14 cellular contexts compared by ENCODE assay signal in the genomic region with DNA sequence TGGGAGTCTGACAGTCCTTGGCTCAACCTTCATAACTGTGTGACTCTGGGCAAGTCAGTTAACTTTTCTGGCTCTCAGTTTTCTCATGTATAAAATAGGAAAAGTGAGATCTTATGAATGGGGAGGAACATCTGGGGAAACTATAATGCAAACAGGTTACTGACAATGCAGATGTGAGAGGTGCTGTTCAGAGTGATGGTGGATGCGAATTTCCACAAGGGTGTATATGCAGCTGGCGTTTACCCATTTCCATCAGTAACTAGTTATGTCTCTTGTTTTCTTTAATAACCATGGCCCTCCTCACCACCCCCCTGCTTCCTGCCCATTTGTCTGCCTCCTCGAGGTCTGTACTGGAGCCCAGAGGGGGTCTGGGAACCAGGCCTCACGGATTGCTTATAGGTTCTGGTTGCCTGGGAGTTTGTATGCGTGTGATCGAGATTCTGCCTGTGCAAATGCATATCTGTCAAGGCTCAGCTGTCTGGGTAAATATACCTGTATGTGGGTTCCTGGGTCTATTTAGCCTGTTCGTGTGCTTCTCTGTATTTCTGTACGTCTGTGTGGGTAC. TPM values are rescaled to one million over a fixed set of nuclear protein-coding genes. Genes with fewer than 3 reads are reported as not detected.
DNase-seq lines count a peak whose midpoint lies in the region; ATAC-seq and TF ChIP-seq lines count a peak whose summit lies in the region.
"Had no signal": no experiment of that assay in that cellular context is flagged by ENCODE, and none has a peak within 500 bp of the region (broad histone marks: within the 10 kb centered on the region; RNA-seq: fewer than 3 reads in every experiment).

No MANE protein-coding gene starts in this region.

- no peak overlapping the region for H3K4me3 Mint-ChIP-seq in CD8-positive, alpha-beta memory T cell
- H3K4me3 Mint-ChIP-seq in stimulated activated naive B cell treated with anti-CD40 and anti-IgM and Interleukin-4, amounts not matched to agents 10 μg/mL and 1 μg/mL and 100 μg/mL, for 72 hours: no peak overlapping the region
- H3K4me3 Mint-ChIP-seq: activated naive CD8-positive, alpha-beta T cell; stimulated activated naive CD8-positive, alpha-beta T cell treated with anti-CD3 and anti-CD28 coated beads, Interleukin-15, amount 100 ng/mL, for 72 hours had no signal

- H3K4me1 Mint-ChIP-seq in CD8-positive, alpha-beta memory T cell: peaks cover 23 to 40% (median 25%) of the 10 kb centered on the region in 3 donors
- peaks cover 49 to 69% of the 10 kb centered on the region in 2 donors for H3K4me1 Mint-ChIP-seq in stimulated activated naive B cell treated with anti-CD40 and anti-IgM and Interleukin-4, amounts not matched to agents 10 μg/mL and 1 μg/mL and 100 μg/mL, for 72 hours

- no peak overlapping the region for H3K4me3 ChIP-seq in CD8-positive, alpha-beta memory T cell (ENCODE audit: low read length)
- peak overlapping the region; percentile 1; the same call in 1 of the 2 replicates for H3K4me3 ChIP-seq in SK-N-MC
- H3K4me3 ChIP-seq in esophagus (ENCODE audit: low read depth in 1 of 2, low read length in 2 of 2): no peak overlapping the region
- no peak overlapping the region for H3K4me3 ChIP-seq in sigmoid colon
- H3K4me3 ChIP-seq: lower lobe of right lung, PC-9 had no signal

- no peaks in the 10 kb centered on the region for H3K36me3 ChIP-seq in CD8-positive, alpha-beta memory T cell (ENCODE audit: insufficient read depth, low read length)
- no peaks in the 10 kb centered on the region for H3K36me3 ChIP-seq in SK-N-MC (ENCODE audit: insufficient read depth, low read length)
- H3K36me3 ChIP-seq in esophagus (ENCODE audit: control insufficient read depth in 2 of 2, insufficient read depth in 2 of 2, low read length in 1 of 2): peaks cover 0 to 20% of the 10 kb centered on the region in 2 donors
- peaks cover 0 to 12% (median 5%) of the 10 kb centered on the region in 4 donors for H3K36me3 ChIP-seq in sigmoid colon

- H3K36me3 Mint-ChIP-seq in CD8-positive, alpha-beta memory T cell: peaks cover 0 to 2% (median 0%) of the 10 kb centered on the region in 3 donors
- H3K36me3 Mint-ChIP-seq in stimulated activated naive B cell treated with anti-CD40 and anti-IgM and Interleukin-4, amounts not matched to agents 10 μg/mL and 1 μg/mL and 100 μg/mL, for 72 hours: peaks cover 0 to 1% of the 10 kb centered on the region in 2 donors
- H3K36me3 Mint-ChIP-seq: activated naive CD8-positive, alpha-beta T cell had no signal

- peaks cover 38% of the 10 kb centered on the region for H3K4me1 ChIP-seq in CD8-positive, alpha-beta memory T cell (ENCODE audit: insufficient read depth, low read length)
- peaks cover 20 to 64% of the 10 kb centered on the region in 2 donors for H3K4me1 ChIP-seq in esophagus (ENCODE audit: control insufficient read depth in 2 of 2, insufficient read depth in 2 of 2, low read length in 1 of 2)
- H3K4me1 ChIP-seq in sigmoid colon: peaks cover 0 to 93% (median 88%) of the 10 kb centered on the region in 4 donors

- WGBS in esophagus, 2 donors: 63 to 71% methylated on average over 8 of the region's 8 CpGs
- WGBS in sigmoid colon, 2 donors: 82 to 90% methylated on average over 8 of the region's 8 CpGs

- TF ChIP-seq CTCF in sigmoid colon (IDR thresholded peaks at IDR 0.05): no peak

- intact Hi-C loops in sigmoid colon (cut with DNase I): loop anchor here (5.0 kb wide), 2 partner anchors 103 to 157 kb away; no protein-coding TSS in a partner anchor

- no peak overlapping the region for H3K27ac ChIP-seq in CD8-positive, alpha-beta memory T cell (ENCODE audit: low read depth, low read length)
- H3K27ac ChIP-seq in SK-N-MC (peak overlapping the region; percentile 83), esophagus (ENCODE audit: low read depth in 2 of 2, low read length in 1 of 2) (peak overlapping the region; percentile 80 to 91), sigmoid colon (peak overlapping the region; percentile 96 to 98 (median 97))
- H3K27ac ChIP-seq: HL-60 had no signal

- H3K27ac Mint-ChIP-seq in CD8-positive, alpha-beta memory T cell: peak overlapping the region in 6 of 8 donors; percentile 30 to 78 (median 66)
- H3K27ac Mint-ChIP-seq in stimulated activated naive B cell treated with anti-CD40 and anti-IgM and Interleukin-4, amounts not matched to agents 10 μg/mL and 1 μg/mL and 100 μg/mL, for 72 hours: no peak overlapping the region
- H3K27ac Mint-ChIP-seq: activated naive CD8-positive, alpha-beta T cell had no signal

- CTCF ChIA-PET in CD8-positive, alpha-beta memory T cell (lab: Charles Lee): interaction anchor here (3.9 to 6.7 kb wide), 3 partner anchors 36 to 103 kb away, joined by 34 to 67 read pairs (median 36); a partner anchor contains a TSS

- no peak for TF ChIP-seq EP300 in sigmoid colon (IDR thresholded peaks at IDR 0.05)

- H3K27me3 ChIP-seq in CD8-positive, alpha-beta memory T cell (ENCODE audit: insufficient read depth, low read length, poor library complexity, severe bottlenecking): no peaks in the 10 kb centered on the region
- H3K27me3 ChIP-seq in esophagus (ENCODE audit: control insufficient read depth in 1 of 2, insufficient read depth in 2 of 2, low read length in 2 of 2): no peaks in the 10 kb centered on the region
- no peaks in the 10 kb centered on the region for H3K27me3 ChIP-seq in sigmoid colon

- POLR2A ChIA-PET in CD8-positive, alpha-beta memory T cell (lab: Charles Lee): interaction anchor here (0.5 kb wide), 1 partner anchor 45 kb away, joined by 3 read pairs; a partner anchor contains a TSS

- TF ChIP-seq POLR2A in sigmoid colon (IDR thresholded peaks at IDR 0.05): no peak

- no peaks in the 10 kb centered on the region for H3K9me3 Mint-ChIP-seq in CD8-positive, alpha-beta memory T cell
- H3K9me3 Mint-ChIP-seq in stimulated activated naive B cell treated with anti-CD40 and anti-IgM and Interleukin-4, amounts not matched to agents 10 μg/mL and 1 μg/mL and 100 μg/mL, for 72 hours: no peaks in the 10 kb centered on the region
- H3K9me3 Mint-ChIP-seq: stimulated activated naive CD8-positive, alpha-beta T cell treated with anti-CD3 and anti-CD28 coated beads, Interleukin-15, amount 100 ng/mL, for 72 hours had no signal

- no peak for DNase-seq in CD8-positive, alpha-beta memory T cell
- DNase-seq in SK-N-MC (ENCODE audit: low read depth, low spot score) (no peak), sigmoid colon (no peak), NCI-H1436 (lab: John Stamatoyannopoulos, UW) (no peak)
- no peak for DNase-seq in stimulated activated naive B cell treated with anti-CD40 and anti-IgM and Interleukin-4, amounts not matched to agents 10 μg/mL and 1 μg/mL and 100 μg/mL, for 72 hours
- DNase-seq: lower lobe of right lung; NCI-H226; PC-9; stimulated activated naive CD8-positive, alpha-beta T cell treated with anti-CD3 and anti-CD28 coated beads, Interleukin-15, amount 100 ng/mL, for 72 hours; T-helper 9 cell had no signal

- H3K27me3 Mint-ChIP-seq in CD8-positive, alpha-beta memory T cell: no peaks in the 10 kb centered on the region
- H3K27me3 Mint-ChIP-seq in stimulated activated naive B cell treated with anti-CD40 and anti-IgM and Interleukin-4, amounts not matched to agents 10 μg/mL and 1 μg/mL and 100 μg/mL, for 72 hours: no peaks in the 10 kb centered on the region
- H3K27me3 Mint-ChIP-seq: activated naive CD8-positive, alpha-beta T cell; stimulated activated naive CD8-positive, alpha-beta T cell treated with anti-CD3 and anti-CD28 coated beads, Interleukin-15, amount 100 ng/mL, for 72 hours had no signal

- no peak for ATAC-seq in stimulated activated naive B cell treated with anti-CD40 and anti-IgM and Interleukin-4, amounts not matched to agents 10 μg/mL and 1 μg/mL and 100 μg/mL, for 72 hours (replicated peaks)
- ATAC-seq in HG03025 (IDR thresholded peaks at IDR 0.05; ENCODE audit: low FRiP score, unreplicated experiment): no peak
- ATAC-seq: lower lobe of right lung; stimulated activated naive CD8-positive, alpha-beta T cell treated with anti-CD3 and anti-CD28 coated beads, Interleukin-15, amount 100 ng/mL, for 72 hours had no signal

- H3K9ac ChIP-seq in SK-N-MC (ENCODE audit: insufficient read length): no peak overlapping the region

- no peaks in the 10 kb centered on the region for H3K9me3 ChIP-seq in CD8-positive, alpha-beta memory T cell (ENCODE audit: low read length)
- H3K9me3 ChIP-seq in SK-N-MC (ENCODE audit: low read depth, low read length): no peaks in the 10 kb centered on the region
- no peaks in the 10 kb centered on the region for H3K9me3 ChIP-seq in esophagus (ENCODE audit: control insufficient read depth in 2 of 2, insufficient read depth in 1 of 2, low read depth in 1 of 2, low read length in 1 of 2)
- H3K9me3 ChIP-seq in sigmoid colon: no peaks in the 10 kb centered on the region
- H3K9me3 ChIP-seq: lower lobe of right lung had no signal

RNA-seq across cellular contexts. Expression of a gene that starts 44.4 kb away (rescaled TPM):
- total RNA-seq in CD8-positive, alpha-beta memory T cell: 10 to 100 TPM; 11.5 TPM
- polyA plus RNA-seq in CD8-positive, alpha-beta memory T cell: 1.9 TPM
- 10 to 100 TPM; 24.7 to 58.4 TPM for polyA plus RNA-seq in esophagus
- total RNA-seq in sigmoid colon: 10 to 100 TPM; 10.9 to 34.1 (median 14.3) TPM
- 10 to 100 TPM in 1 of 3 donors, 1 to 10 TPM in 2; 1.8 to 17.4 (median 2.1) TPM for polyA plus RNA-seq in sigmoid colon
